ENCODE assay signal across 1 cellular context in the genomic region with DNA sequence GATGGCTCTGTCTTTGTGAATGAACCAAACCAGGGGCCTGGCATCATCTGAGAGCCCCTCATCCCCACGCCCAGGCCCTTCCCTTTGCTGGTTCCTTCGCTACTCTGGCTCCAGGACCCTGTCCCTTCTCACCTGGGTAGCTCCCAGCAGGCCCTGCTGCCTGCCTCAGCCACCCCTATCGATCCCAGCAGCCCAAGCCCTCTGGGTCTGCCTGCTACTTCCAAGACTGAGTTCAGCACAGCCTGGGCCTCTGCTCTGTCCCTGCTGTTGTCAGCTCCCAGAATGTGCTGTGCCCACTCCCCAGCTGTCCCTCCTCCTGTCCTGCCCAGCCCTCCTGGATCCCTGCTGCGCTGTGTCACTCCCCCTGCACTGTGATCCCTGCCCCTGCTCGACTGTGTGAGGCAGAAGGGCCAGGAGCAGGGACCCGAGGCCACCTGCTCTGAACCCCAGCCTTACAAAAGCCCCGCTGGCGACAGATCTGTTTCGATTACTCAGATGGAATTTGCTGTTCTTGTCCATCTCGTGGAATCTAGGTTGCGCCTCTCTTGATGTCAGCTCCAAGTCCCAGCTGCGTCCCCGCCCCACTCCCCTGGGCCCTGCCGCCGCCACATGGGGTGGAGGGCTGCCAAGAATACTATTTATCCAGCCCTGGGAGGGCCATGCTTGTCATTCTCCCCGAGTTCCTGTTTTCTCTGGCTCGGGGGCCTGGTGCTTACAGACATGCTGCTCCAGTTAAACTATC.
TF ChIP-seq lines count a peak whose summit lies in the region.

No MANE protein-coding gene starts in this region.

TF ChIP-seq in GM12878, 131 proteins besides CTCF, POLR2A, EP300 and RAD21:
- TF ChIP-seq MXI1 (IDR thresholded peaks at IDR 0.05; ENCODE audit: low read depth, low read length) = no peak
- TF ChIP-seq RBBP5 (conservative IDR thresholded peaks at IDR 0.05) = no peak
- TF ChIP-seq ZNF274 (IDR thresholded peaks at IDR 0.05; ENCODE audit: insufficient read depth, insufficient read length) = no peak
- 0 out of 2 replicates have a peak, but pooled peaks have one; percentile 16 for TF ChIP-seq POLR2AphosphoS5 (IDR thresholded peaks at IDR 0.05; ENCODE audit: low read length)
- no peak for TF ChIP-seq RUNX3 (IDR thresholded peaks at IDR 0.05; ENCODE audit: low read length)
